In the genomic region with DNA sequence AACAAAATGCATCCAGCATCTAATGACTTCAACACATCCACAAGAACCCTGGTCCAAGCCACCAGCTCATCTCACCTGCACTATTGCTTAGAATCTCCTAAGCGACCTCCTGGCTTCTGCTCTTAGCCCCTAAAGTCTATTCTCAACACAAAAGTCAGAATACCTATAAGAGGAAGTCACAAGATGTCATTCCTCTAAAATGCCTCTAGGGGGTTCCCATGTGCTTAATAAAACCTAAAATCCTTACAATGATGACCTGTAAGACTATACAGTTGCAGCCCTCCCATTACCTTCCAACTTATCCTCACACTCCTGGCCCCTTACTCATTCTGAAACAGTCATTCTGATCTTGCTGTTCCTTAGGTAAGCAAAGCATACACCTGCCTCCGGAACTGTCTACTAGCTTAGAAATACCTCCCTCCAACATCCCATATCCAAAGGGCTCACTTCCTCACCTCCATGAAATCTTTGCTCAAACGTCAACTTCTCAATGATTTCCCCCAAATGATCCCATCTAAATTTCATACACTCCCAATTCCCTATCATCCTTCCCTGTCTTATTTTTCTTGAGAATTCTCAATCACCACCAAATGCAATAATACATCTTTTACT, we compare ENCODE assay signal across 8 cellular contexts. TPM values are rescaled to one million over a fixed set of nuclear protein-coding genes. Genes with fewer than 3 reads are reported as not detected.
DNase-seq lines count a peak whose midpoint lies in the region; ATAC-seq and TF ChIP-seq lines count a peak whose summit lies in the region.

No MANE protein-coding gene starts in this region.

- H3K27ac ChIP-seq in OCI-LY1 (ENCODE audit: low read depth, low read length, poor library complexity, severe bottlenecking): no peak overlapping the region

- H3K79me2 ChIP-seq in OCI-LY1 (ENCODE audit: insufficient read depth, low read length): no peaks in the 10 kb centered on the region

- H3K4me1 ChIP-seq in OCI-LY1 (ENCODE audit: insufficient read depth, low read length, severe bottlenecking): no peaks in the 10 kb centered on the region

- H3F3A ChIP-seq in OCI-LY1 (ENCODE audit: insufficient read depth, low read length): no peaks in the 10 kb centered on the region

- H3K9ac ChIP-seq in OCI-LY1 (ENCODE audit: low read length): no peak overlapping the region

- peak; percentile 76 for TF ChIP-seq CTCF in OCI-LY1 (IDR thresholded peaks at IDR 0.05; ENCODE audit: low read length)

- DNase-seq in DMS 273 (lab: John Stamatoyannopoulos, UW; ENCODE audit: unreplicated experiment) (peak; percentile 51), dermis blood vessel endothelial cell (peak; percentile 65), myocyte (ENCODE audit: low read depth) (peak; percentile 25), hypothalamus (lab: John Stamatoyannopoulos, UW) (no peak)
- DNase-seq in stimulated activated CD8-positive, alpha-beta memory T cell treated with anti-CD3 and anti-CD28 coated beads, Interleukin-4, amount 100 ng/mL, for 48 hours: no peak

- no peak overlapping the region for H3K4me3 ChIP-seq in OCI-LY1 (ENCODE audit: low read depth, low read length, poor library complexity, severe bottlenecking)

- no peak overlapping the region for H2AFZ ChIP-seq in OCI-LY1 (ENCODE audit: low read length)

- peak; percentile 72 for ATAC-seq in GM19023 (IDR thresholded peaks at IDR 0.05; ENCODE audit: unreplicated experiment)
- ATAC-seq in HG03378 (IDR thresholded peaks at IDR 0.05; ENCODE audit: unreplicated experiment): peak; percentile 90

- no peaks in the 10 kb centered on the region for H3K36me3 ChIP-seq in OCI-LY1 (ENCODE audit: insufficient read depth, low read length)

- H3K9me2 ChIP-seq in OCI-LY1 (ENCODE audit: low read depth, low read length): no peaks in the 10 kb centered on the region

- no peaks in the 10 kb centered on the region for H4K20me1 ChIP-seq in OCI-LY1 (ENCODE audit: insufficient read depth, low read length)

- H3K9me3 ChIP-seq in OCI-LY1 (ENCODE audit: low read length): no peaks in the 10 kb centered on the region

- peaks cover 8% of the 10 kb centered on the region; the same call in 1 of the 2 replicates for H3K27me3 ChIP-seq in OCI-LY1 (ENCODE audit: insufficient read depth, low read length)

- H3K4me2 ChIP-seq in OCI-LY1 (ENCODE audit: low read length): no peak overlapping the region

RNA-seq across cellular contexts. Expression of a gene that starts 10.0 kb away (rescaled TPM):
- total RNA-seq in dermis blood vessel endothelial cell (6.1 and 12.3 TPM in 2 replicates), myocyte (2.1 and 3.3 TPM in 2 replicates)
- polyA plus RNA-seq in myocyte (2012): 3.3 TPM

RNA-seq across cellular contexts. Expression of a gene that starts 11.0 kb away (rescaled TPM):
- total RNA-seq in dermis blood vessel endothelial cell (20.3 and 31.5 TPM in 2 replicates), myocyte (27.7 and 36.3 TPM in 2 replicates)
- polyA plus RNA-seq in myocyte (2012): 12.9 TPM

RNA-seq across cellular contexts. Expression of a gene that starts 23.3 kb away (rescaled TPM):
- total RNA-seq in dermis blood vessel endothelial cell (14.6 and 17.3 TPM in 2 replicates), myocyte (17.2 and 17.3 TPM in 2 replicates)
- polyA plus RNA-seq in myocyte (2012): 9.2 TPM

Comparison
In these comparisons a context has a peak if more than half of its experiments do, and no peak if none do; other contexts are left out.
1. DNase-seq: peak in DMS 273 (single experiment), dermis blood vessel endothelial cell (single experiment) and myocyte (single experiment); none in stimulated activated CD8-positive, alpha-beta memory T cell treated with anti-CD3 and anti-CD28 coated beads, Interleukin-4, amount 100 ng/mL, for 48 hours (single experiment) and hypothalamus (0 of 51).